In genomic region chr22:37043828-37044538, GRCh38 we compare ENCODE assay signal across 9 cellular contexts. TPM values are rescaled to one million over a fixed set of nuclear protein-coding genes. Genes with fewer than 3 reads are reported as not detected.
DNase-seq lines count a peak whose midpoint lies in the region; ATAC-seq and TF ChIP-seq lines count a peak whose summit lies in the region.
"Had no signal": no experiment of that assay in that cellular context is flagged by ENCODE, and none has a peak within 500 bp of the region (broad histone marks: within the 10 kb centered on the region; RNA-seq: fewer than 3 reads in every experiment).

No MANE protein-coding gene starts in this region.

- H3K4me1 Mint-ChIP-seq in immature natural killer cell = no peaks in the 10 kb centered on the region

- H3K27me3 Mint-ChIP-seq in immature natural killer cell (ENCODE audit: low read depth in 3 of 3) = peaks cover 1 to 9% (median 4%) of the 10 kb centered on the region in 3 donors

- H3K27me3 ChIP-seq in OCI-LY3 (ENCODE audit: low read depth, low read length) = peaks cover 13% of the 10 kb centered on the region

- H3K27ac Mint-ChIP-seq in immature natural killer cell = no peak overlapping the region

- no peak overlapping the region for H3K4me3 ChIP-seq in HFF-Myc (replicated peaks; ENCODE audit: low read depth, low read length)
- H3K4me3 ChIP-seq in OCI-LY3 (ENCODE audit: low read length) = peak overlapping the region; percentile 40
- H3K4me3 ChIP-seq: skin epidermis had no signal

- ATAC-seq in HG03520 (IDR thresholded peaks at IDR 0.05; ENCODE audit: unreplicated experiment) = no peak

- DNase-seq in DMS53 treated with DMSO at 0.1 percent for 48 hours (lab: John Stamatoyannopoulos, UW; ENCODE audit: unreplicated experiment) (peak; percentile 24), HFF-Myc (ENCODE audit: extremely low read depth, low read depth) (peak; percentile 11), immature natural killer cell (peak; percentile 16 to 32 (median 17)), Ammon's horn (ENCODE audit: low spot score) (no peak)
- DNase-seq in activated naive CD4-positive, alpha-beta T cell treated with anti-CD3 and anti-CD28 coated beads, Interleukin-2, amount 50 U/mL, for 16 hours = peak; percentile 46
- peak in 2 of 3 donors; percentile 34 to 41 for DNase-seq in stimulated activated CD4-positive, alpha-beta T cell treated with anti-CD3 and anti-CD28 coated beads, TNF-alpha, amount 100 ng/mL, for 48 hours (ENCODE audit: low read depth in 3 of 3)

- H3K36me3 Mint-ChIP-seq in immature natural killer cell = no peaks in the 10 kb centered on the region

- peak overlapping the region; percentile 33 for H2AFZ ChIP-seq in OCI-LY3 (ENCODE audit: low read depth, low read length)

- TF ChIP-seq CTCF in HFF-Myc (IDR thresholded peaks at IDR 0.05; ENCODE audit: low read depth, low read length, missing control alignments) (peak; percentile 72), OCI-LY3 (IDR thresholded peaks at IDR 0.05; ENCODE audit: low read depth, low read length) (peak; percentile 91)

- peak overlapping the region; percentile 62 for H3K4me2 ChIP-seq in OCI-LY3 (ENCODE audit: low read length)

- no peaks in the 10 kb centered on the region for H4K20me1 ChIP-seq in OCI-LY3 (ENCODE audit: insufficient read depth, low read length)

- H3K9me3 ChIP-seq in OCI-LY3 (ENCODE audit: insufficient read depth, low read length) = no peaks in the 10 kb centered on the region

- peaks cover 23% of the 10 kb centered on the region for H3K4me1 ChIP-seq in OCI-LY3 (ENCODE audit: low read length)

- H3K4me3 Mint-ChIP-seq in immature natural killer cell = no peak overlapping the region

- H3K36me3 ChIP-seq in OCI-LY3 (replicated peaks; ENCODE audit: low read depth, low read length) = no peaks in the 10 kb centered on the region

- H3K9ac ChIP-seq in OCI-LY3 (ENCODE audit: low read length) = no peak overlapping the region

- no peaks in the 10 kb centered on the region for H3K9me3 Mint-ChIP-seq in immature natural killer cell

- no peaks in the 10 kb centered on the region for H3K79me2 ChIP-seq in OCI-LY3 (ENCODE audit: low read length)

- no peak overlapping the region for H3K27ac ChIP-seq in OCI-LY3 (ENCODE audit: low read length)
- H3K27ac ChIP-seq: skin epidermis had no signal

RNA-seq across cellular contexts. Expression of gene KCTD17, which starts 7.6 kb away (rescaled TPM):
- polyA plus RNA-seq in immature natural killer cell = 10 to 100 TPM; 10.7 to 16.1 (median 14.3) TPM

RNA-seq across cellular contexts. Expression of gene MPST, which starts 24.4 kb away (rescaled TPM):
- polyA plus RNA-seq in immature natural killer cell = 10 to 100 TPM; 56.0 to 97.5 (median 59.7) TPM

RNA-seq across cellular contexts. Expression of gene TST, which starts 24.7 kb away (rescaled TPM):
- 10 to 100 TPM in 1 of 3 donors, 1 to 10 TPM in 2; 8.1 to 20.8 (median 8.4) TPM for polyA plus RNA-seq in immature natural killer cell
